ENCODE assay signal across 8 cellular contexts in the genomic region with DNA sequence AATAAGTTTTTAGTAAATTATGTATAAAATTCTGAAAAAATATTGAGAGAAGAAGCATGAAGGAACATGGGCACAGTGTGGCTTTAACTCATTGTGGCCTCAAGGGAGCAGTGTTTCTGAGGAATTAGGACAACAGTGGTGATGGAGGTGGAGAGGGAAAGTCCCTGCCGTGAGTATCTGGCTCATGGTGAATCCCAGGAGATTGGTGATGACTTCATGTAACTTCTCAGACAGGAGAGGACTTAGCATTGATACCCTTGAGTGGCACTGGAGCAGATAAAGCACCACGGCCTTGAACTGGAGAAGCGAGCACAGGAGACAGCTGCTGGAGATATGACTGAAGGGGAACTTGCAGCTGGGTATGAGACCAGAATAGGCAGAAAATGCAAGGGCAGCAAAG. TPM values are rescaled to one million over a fixed set of nuclear protein-coding genes. Genes with fewer than 3 reads are reported as not detected.
DNase-seq lines count a peak whose midpoint lies in the region; ATAC-seq and TF ChIP-seq lines count a peak whose summit lies in the region.
"Had no signal": no experiment of that assay in that cellular context is flagged by ENCODE, and none has a peak within 500 bp of the region (broad histone marks: within the 10 kb centered on the region; RNA-seq: fewer than 3 reads in every experiment).

No MANE protein-coding gene starts in this region.

- no peaks in the 10 kb centered on the region for H3K27me3 Mint-ChIP-seq in activated B cell treated with CpG ODN at 0.5 μM for 24 hours
- H3K27me3 Mint-ChIP-seq: activated naive CD8-positive, alpha-beta T cell had no signal

- POLR2A ChIA-PET in activated B cell treated with CpG ODN at 0.5 μM for 24 hours (lab: Charles Lee) = no interaction called here

- no peak overlapping the region for H3K4me3 ChIP-seq in sigmoid colon

- no peak for TF ChIP-seq EP300 in sigmoid colon (IDR thresholded peaks at IDR 0.05)

- H3K36me3 ChIP-seq in sigmoid colon = no peaks in the 10 kb centered on the region

- H3K9me3 Mint-ChIP-seq in activated B cell treated with CpG ODN at 0.5 μM for 24 hours = no peaks in the 10 kb centered on the region

- CTCF ChIA-PET in activated B cell treated with CpG ODN at 0.5 μM for 24 hours (lab: Charles Lee) = no interaction called here

- H3K27ac ChIP-seq in sigmoid colon = no peak overlapping the region

- no peaks in the 10 kb centered on the region for H3K27me3 ChIP-seq in sigmoid colon

- H3K36me3 Mint-ChIP-seq in activated B cell treated with CpG ODN at 0.5 μM for 24 hours (ENCODE audit: low read depth) = no peaks in the 10 kb centered on the region
- H3K36me3 Mint-ChIP-seq: activated naive CD8-positive, alpha-beta T cell had no signal

- intact Hi-C loops in activated B cell treated with CpG ODN at 0.5 μM for 24 hours (cut with micrococcal nuclease) (loop anchor here (1.0 to 10.0 kb wide), 3 partner anchors 438 to 819 kb away; no protein-coding TSS in a partner anchor), sigmoid colon (cut with DNase I) (no loop called here)

- no peak for TF ChIP-seq POLR2A in sigmoid colon (IDR thresholded peaks at IDR 0.05)

- DNase-seq in MV-4-11 (lab: John Stamatoyannopoulos, UW) (peak; percentile 3), activated B cell treated with CpG ODN at 0.5 μM for 24 hours (no peak), mucosa of gallbladder (ENCODE audit: low spot score) (peak; percentile 14), ureter (ENCODE audit: low spot score) (no peak), sigmoid colon (no peak)

- no peak overlapping the region for H3K27ac Mint-ChIP-seq in activated B cell treated with CpG ODN at 0.5 μM for 24 hours
- H3K27ac Mint-ChIP-seq: activated naive CD8-positive, alpha-beta T cell had no signal

- WGBS in sigmoid colon, 2 donors = 38 to 40% methylated on average over 3 of the region's 3 CpGs

- no peaks in the 10 kb centered on the region for H3K4me1 ChIP-seq in sigmoid colon

- H3K4me3 Mint-ChIP-seq in activated B cell treated with CpG ODN at 0.5 μM for 24 hours = no peak overlapping the region
- H3K4me3 Mint-ChIP-seq: activated naive CD8-positive, alpha-beta T cell had no signal

- ATAC-seq in GM18520 (IDR thresholded peaks at IDR 0.05; ENCODE audit: unreplicated experiment) (peak; percentile 88), HG02571 (IDR thresholded peaks at IDR 0.05; ENCODE audit: unreplicated experiment) (peak; percentile 92), activated B cell treated with CpG ODN at 0.5 μM for 24 hours (ENCODE audit: low read depth) (peak; percentile 95)

- no peaks in the 10 kb centered on the region for H3K4me1 Mint-ChIP-seq in activated B cell treated with CpG ODN at 0.5 μM for 24 hours

- TF ChIP-seq CTCF in activated B cell treated with CpG ODN at 0.5 μM for 24 hours (IDR thresholded peaks at IDR 0.05) (no peak), sigmoid colon (IDR thresholded peaks at IDR 0.05) (no peak)

- H3K9me3 ChIP-seq in sigmoid colon = peaks cover 0 to 2% (median 0%) of the 10 kb centered on the region in 4 donors

RNA-seq across cellular contexts. Expression of gene LRP1B, which starts 35.0 kb away (rescaled TPM):
- total RNA-seq in activated B cell treated with CpG ODN at 0.5 μM for 24 hours (not detected in 2 replicates), mucosa of gallbladder (0.26 TPM), ureter (0.89 TPM), sigmoid colon (1 to 10 TPM in 3 of 4 donors, under 1 TPM in 1; 0.81 to 5.1 (median 3.5) TPM)
- polyA plus RNA-seq in sigmoid colon = under 1 TPM in 2 of 3 donors, not detected in 1; 0.06 to 0.60 TPM

Comparison
In these comparisons a context has a peak if more than half of its experiments do, and no peak if none do; other contexts are left out.
1. DNase-seq: peak in MV-4-11 (single experiment) and mucosa of gallbladder (single experiment); none in activated B cell treated with CpG ODN at 0.5 μM for 24 hours (single experiment), ureter (single experiment) and sigmoid colon (single experiment).
2. Peak in every context shown above with its lines, with median percentiles within 50 percentile points of each other: ATAC-seq.